Comparison of ENCODE assay signal across 15 cellular contexts in genomic region chr16:16009396-16009795, GRCh38. TPM values are rescaled to one million over a fixed set of nuclear protein-coding genes. Genes with fewer than 3 reads are reported as not detected.
A peak's percentile ranks its signal among the peaks of the same experiment; 100 is the strongest.
DNase-seq lines count a peak whose midpoint lies in the region; ATAC-seq and TF ChIP-seq lines count a peak whose summit lies in the region.
"Had no signal": no experiment of that assay in that cellular context is flagged by ENCODE, and none has a peak within 500 bp of the region (broad histone marks: within the 10 kb centered on the region; RNA-seq: fewer than 3 reads in every experiment).

No MANE protein-coding gene starts in this region.

- peaks cover 77% of the 10 kb centered on the region for H3K36me3 Mint-ChIP-seq in activated T-cell treated with anti-CD3 and anti-CD28 coated beads, Interleukin-2, amount 50 U/mL, for 24 hours (ENCODE audit: low read depth)
- peaks cover 9 to 18% of the 10 kb centered on the region in 2 donors for H3K36me3 Mint-ChIP-seq in activated T-cell treated with anti-CD3 and anti-CD28 coated beads, Interleukin-2, amount 50 U/mL, for 72 hours (ENCODE audit: insufficient read depth in 2 of 2)
- H3K36me3 Mint-ChIP-seq in stimulated activated effector memory CD8-positive, alpha-beta T cell treated with anti-CD3 and anti-CD28 coated beads, Interleukin-12 subunit alpha, Interleukin-12 subunit beta, amount 100 ng/mL, for 72 hours: peaks cover 93% of the 10 kb centered on the region

- peak overlapping the region; percentile 44 for H3K27ac Mint-ChIP-seq in activated T-cell treated with anti-CD3 and anti-CD28 coated beads, Interleukin-2, amount 50 U/mL, for 24 hours
- H3K27ac Mint-ChIP-seq in activated T-cell treated with anti-CD3 and anti-CD28 coated beads, Interleukin-2, amount 50 U/mL, for 72 hours: no peak overlapping the region
- peak overlapping the region; percentile 63 for H3K27ac Mint-ChIP-seq in stimulated activated effector memory CD8-positive, alpha-beta T cell treated with anti-CD3 and anti-CD28 coated beads, Interleukin-12 subunit alpha, Interleukin-12 subunit beta, amount 100 ng/mL, for 72 hours

- H3K27me3 Mint-ChIP-seq in activated T-cell treated with anti-CD3 and anti-CD28 coated beads, Interleukin-2, amount 50 U/mL, for 24 hours: no peaks in the 10 kb centered on the region
- no peaks in the 10 kb centered on the region for H3K27me3 Mint-ChIP-seq in activated T-cell treated with anti-CD3 and anti-CD28 coated beads, Interleukin-2, amount 50 U/mL, for 72 hours (ENCODE audit: low read depth)

- peak overlapping the region; percentile 32 for H3K27ac ChIP-seq in RWPE1
- H3K27ac ChIP-seq: adrenal gland, right lobe of liver, vagina had no signal

- POLR2A ChIA-PET in RWPE1 (lab: Yijun Ruan, JAX; ENCODE audit: low non-redundant PET): no interaction called here

- H3K4me1 Mint-ChIP-seq in activated T-cell treated with anti-CD3 and anti-CD28 coated beads, Interleukin-2, amount 50 U/mL, for 24 hours (ENCODE audit: low read depth): peaks cover 17% of the 10 kb centered on the region
- H3K4me1 Mint-ChIP-seq in activated T-cell treated with anti-CD3 and anti-CD28 coated beads, Interleukin-2, amount 50 U/mL, for 72 hours (ENCODE audit: low read depth): peaks cover 21% of the 10 kb centered on the region
- H3K4me1 Mint-ChIP-seq in stimulated activated effector memory CD8-positive, alpha-beta T cell treated with anti-CD3 and anti-CD28 coated beads, Interleukin-12 subunit alpha, Interleukin-12 subunit beta, amount 100 ng/mL, for 72 hours: peaks cover 16% of the 10 kb centered on the region

- no peaks in the 10 kb centered on the region for H3K9me3 Mint-ChIP-seq in activated T-cell treated with anti-CD3 and anti-CD28 coated beads, Interleukin-2, amount 50 U/mL, for 24 hours
- no peaks in the 10 kb centered on the region for H3K9me3 Mint-ChIP-seq in activated T-cell treated with anti-CD3 and anti-CD28 coated beads, Interleukin-2, amount 50 U/mL, for 72 hours
- no peaks in the 10 kb centered on the region for H3K9me3 Mint-ChIP-seq in stimulated activated effector memory CD8-positive, alpha-beta T cell treated with anti-CD3 and anti-CD28 coated beads, Interleukin-12 subunit alpha, Interleukin-12 subunit beta, amount 100 ng/mL, for 72 hours

- no peak overlapping the region for H3K4me3 Mint-ChIP-seq in activated T-cell treated with anti-CD3 and anti-CD28 coated beads, Interleukin-2, amount 50 U/mL, for 24 hours
- no peak overlapping the region for H3K4me3 Mint-ChIP-seq in activated T-cell treated with anti-CD3 and anti-CD28 coated beads, Interleukin-2, amount 50 U/mL, for 72 hours
- no peak overlapping the region for H3K4me3 Mint-ChIP-seq in stimulated activated effector memory CD8-positive, alpha-beta T cell treated with anti-CD3 and anti-CD28 coated beads, Interleukin-12 subunit alpha, Interleukin-12 subunit beta, amount 100 ng/mL, for 72 hours

- TF ChIP-seq CTCF in RWPE1 (conservative IDR thresholded peaks at IDR 0.05; ENCODE audit: low read depth): no peak

- DNase-seq in activated T-cell treated with anti-CD3 and anti-CD28 coated beads, Interleukin-2, amount 50 U/mL, for 24 hours: no peak
- no peak for DNase-seq in activated T-cell treated with anti-CD3 and anti-CD28 coated beads, Interleukin-2, amount 50 U/mL, for 72 hours
- DNase-seq in RWPE1 (ENCODE audit: low spot score) (no peak), kidney glomerular epithelial cell (lab: John Stamatoyannopoulos, UW) (peak; percentile 32), NCI-H2196 treated with DMSO at 0.1 percent for 48 hours (lab: John Stamatoyannopoulos, UW; ENCODE audit: unreplicated experiment) (no peak)
- DNase-seq in stimulated activated effector memory CD8-positive, alpha-beta T cell treated with anti-CD3 and anti-CD28 coated beads, Interleukin-12 subunit alpha, Interleukin-12 subunit beta, amount 100 ng/mL, for 72 hours (ENCODE audit: low spot score in 2 of 2): no peak
- DNase-seq: adrenal gland; left colon; NCI-H2171; right lobe of liver; SK-N-SH; stimulated activated CD4-positive, alpha-beta T cell treated with anti-CD3 and anti-CD28 coated beads, Interleukin-4, amount 100 ng/mL, for 4 hours had no signal

- CTCF ChIA-PET in RWPE1 (lab: Yijun Ruan, JAX): interaction anchor here (1.2 kb wide), 1 partner anchor 16 kb away, joined by 3 read pairs; no protein-coding TSS in a partner anchor

- ATAC-seq in activated T-cell treated with anti-CD3 and anti-CD28 coated beads, Interleukin-2, amount 50 U/mL, for 72 hours (replicated peaks in 1 of 2): no peak
- ATAC-seq in stimulated activated effector memory CD8-positive, alpha-beta T cell treated with anti-CD3 and anti-CD28 coated beads, Interleukin-12 subunit alpha, Interleukin-12 subunit beta, amount 100 ng/mL, for 72 hours: no peak
- ATAC-seq in GM18909 (IDR thresholded peaks at IDR 0.05; ENCODE audit: poor library complexity, unreplicated experiment): no peak
- ATAC-seq in GM18867 (IDR thresholded peaks at IDR 0.05; ENCODE audit: unreplicated experiment): no peak
- ATAC-seq: left colon had no signal

RNA-seq across cellular contexts. Expression of gene ABCC1, which starts 60.0 kb away (rescaled TPM):
- 10 to 100 TPM; 82.3 to 90.4 TPM for total RNA-seq in activated T-cell treated with anti-CD3 and anti-CD28 coated beads, Interleukin-2, amount 50 U/mL, for 72 hours
